In the genomic region with DNA sequence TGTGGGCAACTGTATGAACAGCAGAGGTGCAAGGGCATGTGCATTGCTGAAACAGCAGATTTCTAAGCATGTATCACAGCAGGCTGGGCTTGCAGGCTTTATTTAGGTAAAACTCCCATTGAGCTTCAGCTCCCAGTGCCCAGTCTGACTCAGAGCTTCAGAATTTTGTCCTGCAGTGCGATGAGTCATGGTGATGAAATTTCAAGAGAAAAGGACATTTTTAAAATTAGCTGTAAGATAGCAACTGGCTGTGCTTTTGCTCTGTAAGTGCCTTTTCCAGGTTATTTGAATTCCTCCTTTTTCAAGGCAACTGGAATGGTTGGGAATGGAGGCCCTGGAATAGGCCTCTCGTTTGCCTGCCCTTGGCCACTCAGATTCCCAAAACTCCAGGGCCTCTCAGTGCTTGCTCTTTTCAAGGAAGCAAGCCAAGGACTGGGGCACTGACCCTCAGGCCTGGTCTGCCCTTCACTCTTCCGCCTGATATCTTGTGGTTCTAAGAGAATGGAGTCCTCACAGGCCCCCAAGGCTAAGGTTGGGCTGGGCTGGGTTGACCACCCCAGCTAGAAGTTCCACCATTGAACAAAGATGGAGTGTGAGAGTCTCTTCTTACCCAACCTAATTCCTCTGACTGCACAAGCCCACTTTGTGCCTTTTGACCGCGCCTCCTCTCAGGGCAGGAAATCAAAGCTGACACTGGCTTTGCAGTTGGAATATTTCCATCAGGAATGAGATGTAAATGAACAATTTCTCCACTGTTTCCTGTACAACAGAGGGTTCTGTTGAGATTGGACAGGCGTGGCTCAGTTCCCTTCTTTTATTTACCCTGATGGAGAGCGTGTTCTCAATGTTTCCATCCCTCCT, we compare ENCODE assay signal across 8 cellular contexts. TPM values are rescaled to one million over a fixed set of nuclear protein-coding genes. Genes with fewer than 3 reads are reported as not detected.
DNase-seq lines count a peak whose midpoint lies in the region; ATAC-seq and TF ChIP-seq lines count a peak whose summit lies in the region.

No MANE protein-coding gene starts in this region.

- H3K27ac ChIP-seq in A673 (ENCODE audit: low read depth, low read length, poor library complexity, severe bottlenecking) = peak overlapping the region; percentile 90
- H3K27ac ChIP-seq in heart left ventricle = peak overlapping the region; percentile 62 to 88 (median 77)

- peaks cover 1% of the 10 kb centered on the region for H3K36me3 Mint-ChIP-seq in progenitor cell of endocrine pancreas (ENCODE audit: insufficient read depth)

- TF ChIP-seq CTCF in A673 (conservative IDR thresholded peaks at IDR 0.05; ENCODE audit: low read depth, low read length) = no peak
- no peak for TF ChIP-seq CTCF in heart left ventricle (IDR thresholded peaks at IDR 0.05)
- TF ChIP-seq CTCF in progenitor cell of endocrine pancreas (IDR thresholded peaks at IDR 0.05; ENCODE audit: unreplicated experiment) = no peak

- peaks cover 4% of the 10 kb centered on the region for H3K27me3 Mint-ChIP-seq in progenitor cell of endocrine pancreas

- POLR2A ChIA-PET in A673 (lab: Charles Lee; ENCODE audit: low non-redundant PET) = no interaction called here

- CTCF ChIA-PET in A673 (lab: Charles Lee) = interaction anchor here (1.0 kb wide), 1 partner anchor 22 kb away, joined by 3 read pairs; no protein-coding TSS in a partner anchor

- no TSS peak for BruUV-seq in A673 (replicated peaks; lab: Mats Ljungman, UMichigan)

- H3K36me3 ChIP-seq in A673 (ENCODE audit: insufficient read depth, low read length, poor library complexity, severe bottlenecking) (no peaks in the 10 kb centered on the region), heart left ventricle (no peaks in the 10 kb centered on the region)

- TF ChIP-seq POLR2A in heart left ventricle (IDR thresholded peaks at IDR 0.05) = no peak

- ATAC-seq in HG03432 (IDR thresholded peaks at IDR 0.05; ENCODE audit: unreplicated experiment) (peak; percentile 49), heart left ventricle (peak; percentile 60 to 78 (median 73)), HG03520 (IDR thresholded peaks at IDR 0.05; ENCODE audit: unreplicated experiment) (no peak)

- peaks cover 12% of the 10 kb centered on the region for H3K4me1 Mint-ChIP-seq in progenitor cell of endocrine pancreas (ENCODE audit: low read depth)

- no peak overlapping the region for H3K4me3 Mint-ChIP-seq in progenitor cell of endocrine pancreas (ENCODE audit: low read depth)

- H3K9me3 Mint-ChIP-seq in progenitor cell of endocrine pancreas (ENCODE audit: low read depth) = peaks cover 3% of the 10 kb centered on the region

- intact Hi-C loops in A673 (cut with micrococcal nuclease; ENCODE audit: unreplicated experiment) (no loop called here), heart left ventricle (cut with DNase I) (loop anchor here in 1 of 10 donors (5.0 kb wide), 1 partner anchor 64 kb away; no protein-coding TSS in a partner anchor)

- H3K4me1 ChIP-seq in A673 (ENCODE audit: insufficient read depth, low read length, poor library complexity, severe bottlenecking) (peaks cover 45% of the 10 kb centered on the region), heart left ventricle (peaks cover 4 to 65% (median 30%) of the 10 kb centered on the region in 12 donors)

- H3K9me3 ChIP-seq in A673 (ENCODE audit: low read depth, low read length, poor library complexity, severe bottlenecking) (no peaks in the 10 kb centered on the region), heart left ventricle (no peaks in the 10 kb centered on the region)

- H3K27ac Mint-ChIP-seq in progenitor cell of endocrine pancreas = peak overlapping the region; percentile 89

- peak; percentile 96 for DNase-seq in A673 (ENCODE audit: low spot score)
- DNase-seq in activated T-cell treated with anti-CD3 and anti-CD28 coated beads, Interleukin-2, amount 50 U/mL, for 48 hours = peak; percentile 32 to 44
- DNase-seq in heart left ventricle = peak in 4 of 5 donors; percentile 43 to 66 (median 46)
- DNase-seq in progenitor cell of endocrine pancreas (ENCODE audit: low spot score, unreplicated experiment) = no peak
- DNase-seq in GM19240 (ENCODE audit: insufficient read length, low spot score) = no peak
- DNase-seq in NCI-H2171 (lab: John Stamatoyannopoulos, UW) = no peak

- 57 to 73% (median 62%) methylated on average over 7 of the region's 7 CpGs for WGBS in heart left ventricle, 4 donors

- no peak overlapping the region for H3K4me3 ChIP-seq in A673 (ENCODE audit: low read depth, low read length, poor library complexity, severe bottlenecking)
- H3K4me3 ChIP-seq in heart left ventricle = no peak overlapping the region

- H3K27me3 ChIP-seq in A673 (replicated peaks; ENCODE audit: insufficient read depth, low read depth, low read length, poor library complexity) (no peaks in the 10 kb centered on the region), heart left ventricle (no peaks in the 10 kb centered on the region)

RNA-seq across cellular contexts. Expression of gene PRSS23, which starts 59.5 kb away (rescaled TPM):
- 9.4 and 12.1 TPM in 2 replicates for total RNA-seq in A673 (2021)
- total RNA-seq in heart left ventricle = 10 to 100 TPM in 7 of 9 donors, 1 to 10 TPM in 2; 5.9 to 36.8 (median 18.3) TPM
- 10 to 100 TPM in 1 of 2 donors, 1 to 10 TPM in 1; 3.0 to 15.9 TPM for polyA plus RNA-seq in heart left ventricle
- 31.6 and 34.5 TPM in 2 replicates for total RNA-seq in progenitor cell of endocrine pancreas

Comparison
In these comparisons a context has a peak if more than half of its experiments do, and no peak if none do; other contexts are left out.
1. DNase-seq: peak in A673 (single experiment), activated T-cell treated with anti-CD3 and anti-CD28 coated beads, Interleukin-2, amount 50 U/mL, for 48 hours (2 of 2) and heart left ventricle (4 of 5); none in progenitor cell of endocrine pancreas (single experiment), GM19240 (single experiment) and NCI-H2171 (single experiment).